In the genomic region with DNA sequence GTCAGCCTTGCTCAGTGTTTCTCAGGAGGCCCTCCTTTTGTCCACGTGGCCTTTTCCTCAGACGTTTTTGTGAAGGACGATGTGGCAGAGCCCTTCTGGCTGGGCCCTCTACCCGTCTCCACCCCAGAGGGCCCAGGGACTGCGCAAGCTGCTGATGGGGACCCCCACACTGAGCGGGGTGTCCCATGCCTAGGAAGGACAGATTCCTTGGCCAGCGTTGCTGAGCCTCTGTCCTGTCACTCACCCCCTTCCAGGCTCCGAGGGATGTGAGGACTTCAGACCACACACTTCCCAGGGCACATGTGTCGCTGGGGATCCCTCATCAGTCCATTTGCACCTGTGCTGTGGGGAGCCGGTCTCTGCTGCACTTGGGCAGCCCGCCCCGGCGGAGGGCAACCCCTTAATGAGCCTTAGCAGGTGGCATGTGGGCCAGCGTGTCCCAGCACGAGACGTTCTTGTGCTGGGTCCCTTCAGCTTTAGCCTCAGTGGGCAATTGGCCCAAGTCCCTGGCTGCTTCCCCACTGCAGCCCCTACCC, we compare ENCODE assay signal across 29 cellular contexts. TPM values are rescaled to one million over a fixed set of nuclear protein-coding genes. Genes with fewer than 3 reads are reported as not detected.
A peak's percentile ranks its signal among the peaks of the same experiment; 100 is the strongest.
DNase-seq lines count a peak whose midpoint lies in the region; ATAC-seq, FAIRE-seq and TF ChIP-seq lines count a peak whose summit lies in the region.
"Had no signal": no experiment of that assay in that cellular context is flagged by ENCODE, and none has a peak within 500 bp of the region (broad histone marks: within the 10 kb centered on the region; RNA-seq: fewer than 3 reads in every experiment).

No MANE protein-coding gene starts in this region.

- no peak for TF ChIP-seq POLR2A in endothelial cell of umbilical vein (IDR thresholded peaks at IDR 0.05; ENCODE audit: low read depth, low read length)

- dilution Hi-C loops in endothelial cell of umbilical vein (cut with MboI; ENCODE audit: extremely low pct_ligation_motif_present, low sequenced_read_pairs), result no loop called here

- no peaks in the 10 kb centered on the region for H3K36me3 ChIP-seq in endothelial cell of umbilical vein (ENCODE audit: control insufficient read depth in 2 of 2, extremely low read depth in 1 of 2, insufficient read depth in 2 of 2, low read length in 2 of 2)
- H3K36me3 ChIP-seq: brain microvascular endothelial cell, esophagus squamous epithelium, pancreas, upper lobe of left lung had no signal

- CTCF ChIA-PET in endothelial cell of umbilical vein (lab: Charles Lee), result interaction anchor here (1.1 to 5.7 kb wide), 5 partner anchors 145 to 291 kb away, joined by 5 to 64 read pairs (median 16); a partner anchor contains a TSS

- no peaks in the 10 kb centered on the region for H3K79me2 ChIP-seq in endothelial cell of umbilical vein (ENCODE audit: control insufficient read depth, insufficient read depth, low read length)

- ATAC-seq in GM21447 (IDR thresholded peaks at IDR 0.05; ENCODE audit: unreplicated experiment), result no peak
- ATAC-seq: pancreas; stimulated activated memory B cell treated with anti-CD40 and anti-IgM and Interleukin-4, amounts not matched to agents 10 μg/mL and 1 μg/mL and 100 μg/mL, for 72 hours had no signal

- H3K9me3 ChIP-seq in endothelial cell of umbilical vein (replicated peaks; ENCODE audit: control insufficient read depth, insufficient read depth, low read length), result no peaks in the 10 kb centered on the region
- H3K9me3 ChIP-seq: esophagus squamous epithelium, mucosa of descending colon, pancreas, SK-N-SH, upper lobe of left lung had no signal

- H3K27ac ChIP-seq in 22Rv1 (peak overlapping the region; percentile 32; the same call in 1 of the 2 replicates), endothelial cell of umbilical vein (ENCODE audit: insufficient read depth, low read depth, low read length) (peak overlapping the region; percentile 16)
- H3K27ac ChIP-seq: brain microvascular endothelial cell, esophagus squamous epithelium, foreskin keratinocyte, GM23248, pancreas, upper lobe of left lung had no signal

- H3K27me3 ChIP-seq in endothelial cell of umbilical vein (ENCODE audit: control insufficient read depth in 2 of 2, insufficient read depth in 2 of 2, low read length in 2 of 2), result no peaks in the 10 kb centered on the region
- H3K27me3 ChIP-seq: brain microvascular endothelial cell, dorsolateral prefrontal cortex, pancreas, upper lobe of left lung had no signal

- H4K20me1 ChIP-seq in endothelial cell of umbilical vein (replicated peaks; ENCODE audit: control insufficient read depth, extremely low read depth, insufficient read depth, low read length), result no peaks in the 10 kb centered on the region

- H3K4me3 ChIP-seq in endothelial cell of umbilical vein (replicated peaks in 1 of 3; ENCODE audit: insufficient read depth in 1 of 3, low read depth in 1 of 3, low read length in 3 of 3), result no peak overlapping the region
- H3K4me3 ChIP-seq: dorsolateral prefrontal cortex, esophagus squamous epithelium, GM23248, lung, mucosa of descending colon, pancreas, upper lobe of left lung had no signal

- intact Hi-C loops in endothelial cell of umbilical vein (cut with micrococcal nuclease), result no loop called here
- intact Hi-C loops in posterior vena cava (cut with DNase I), result loop anchor here in 1 of 2 donors (10.0 kb wide), 1 partner anchor 143 kb away; a partner anchor contains a TSS

- no peak overlapping the region for H2AFZ ChIP-seq in endothelial cell of umbilical vein (ENCODE audit: low read depth, low read length)
- H2AFZ ChIP-seq: GM23248 had no signal

- no peak for FAIRE-seq in endothelial cell of umbilical vein (lab: Jason Lieb, UNC)
- FAIRE-seq: endometrium, G401.6, kidney, pancreas had no signal

- POLR2A ChIA-PET in endothelial cell of umbilical vein (lab: Charles Lee), result interaction anchor here (1.0 kb wide), 1 partner anchor 145 kb away, joined by 3 read pairs; no protein-coding TSS in a partner anchor

- no peak overlapping the region for H3K4me2 ChIP-seq in endothelial cell of umbilical vein (ENCODE audit: insufficient read depth, low read length)
- H3K4me2 ChIP-seq: SK-N-SH had no signal

- DNase-seq in D341Med (ENCODE audit: low spot score) (peak; percentile 5), endothelial cell of umbilical vein (ENCODE audit: low read depth, low spot score) (no peak), posterior vena cava (ENCODE audit: low spot score) (peak; percentile 76), NCI-H1694 treated with DMSO at 0.1 percent for 48 hours (lab: John Stamatoyannopoulos, UW) (no peak)
- no peak for DNase-seq in stimulated activated CD4-positive, alpha-beta T cell treated with anti-CD3 and anti-CD28 coated beads, Interleukin-2, amount 100 ng/mL, for 48 hours
- DNase-seq: activated B cell treated with CpG ODN at 0.5 μM for 24 hours; activated CD4-positive, alpha-beta T cell treated with anti-CD3 and anti-CD28 coated beads, Interleukin-2, amount 50 U/mL, for 48 hours; activated naive CD4-positive, alpha-beta T cell treated with anti-CD3 and anti-CD28 coated beads, Interleukin-2, amount 10 ng/mL, durations not matched to agents 7 days and 5 days; COR-L47; esophagus squamous epithelium; foreskin keratinocyte; kidney; mucosa of descending colon; NCI-H1694; NCI-H2171; NCI-H510A; stimulated activated CD4-positive, alpha-beta T cell treated with anti-CD3 and anti-CD28 coated beads, Interleukin-15, amount 100 ng/mL, for 24 hours had no signal

- peaks cover 14% of the 10 kb centered on the region for H3K4me1 ChIP-seq in endothelial cell of umbilical vein (ENCODE audit: control insufficient read depth, extremely low read depth, insufficient read depth, low read length)
- H3K4me1 ChIP-seq: foreskin keratinocyte, pancreas had no signal

- BruUV-seq in endothelial cell of umbilical vein (replicated peaks; lab: Mats Ljungman, UMichigan), result no TSS peak

- no peak for TF ChIP-seq CTCF in 22Rv1 (IDR thresholded peaks at IDR 0.05)
- no peak for TF ChIP-seq CTCF in endothelial cell of umbilical vein (IDR thresholded peaks at IDR 0.05; ENCODE audit: extremely low read depth in 1 of 2, insufficient read depth in 1 of 2, low read depth in 1 of 2, low read length in 2 of 2)

- no peaks in the 10 kb centered on the region for H3K9me1 ChIP-seq in endothelial cell of umbilical vein (replicated peaks; ENCODE audit: control insufficient read depth, extremely low read depth, insufficient read depth, low read length)

- no peak overlapping the region for H3K9ac ChIP-seq in endothelial cell of umbilical vein (replicated peaks; ENCODE audit: extremely low read depth, insufficient read depth, low read length)
- H3K9ac ChIP-seq: GM23248, SK-N-SH had no signal

TF ChIP-seq in endothelial cell of umbilical vein, 7 proteins besides CTCF, POLR2A, EP300 and RAD21:
- TF ChIP-seq JUN (IDR thresholded peaks at IDR 0.05; ENCODE audit: borderline replicate concordance, insufficient read depth, insufficient read length, low read depth) (no peak), MYC (IDR thresholded peaks at IDR 0.05; ENCODE audit: low read depth, low read length) (no peak), GATA2 (IDR thresholded peaks at IDR 0.05; ENCODE audit: insufficient read depth, insufficient read length, low read depth, low read length) (no peak), POLR2AphosphoS5 (IDR thresholded peaks at IDR 0.05; ENCODE audit: insufficient read depth, low read depth, low read length) (no peak), FOS (IDR thresholded peaks at IDR 0.05; ENCODE audit: borderline replicate concordance, insufficient read depth, low read length) (no peak), EZH2 (IDR thresholded peaks at IDR 0.05; ENCODE audit: borderline replicate concordance, low read depth, low read length, severe bottlenecking) (no peak)
- TF ChIP-seq, protein P1, sequence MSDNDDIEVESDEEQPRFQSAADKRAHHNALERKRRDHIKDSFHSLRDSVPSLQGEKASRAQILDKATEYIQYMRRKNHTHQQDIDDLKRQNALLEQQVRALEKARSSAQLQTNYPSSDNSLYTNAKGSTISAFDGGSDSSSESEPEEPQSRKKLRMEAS (IDR thresholded peaks at IDR 0.05; ENCODE audit: insufficient read depth, insufficient read length), result no peak

RNA-seq across cellular contexts. Expression of a gene that starts 48.3 kb away (rescaled TPM):
- total RNA-seq in endothelial cell of umbilical vein (2.1 and 3.0 TPM in 2 replicates), posterior vena cava (1 to 10 TPM; 2.8 to 3.0 TPM)
- polyA plus RNA-seq in endothelial cell of umbilical vein, result 0.91 and 1.8 TPM in 2 replicates
- polyA plus RNA-seq in endothelial cell of umbilical vein (2011; cell fraction: cytosol; rRNA removed), result 0.79 and 1.2 TPM in 2 replicates
- 0.80 and 1.1 TPM in 2 replicates for polyA plus RNA-seq in endothelial cell of umbilical vein (2011; cell fraction: nucleus; rRNA removed)
- polyA plus RNA-seq in endothelial cell of umbilical vein (2012), result 0.64 and 1.9 TPM in 2 replicates
- 0.27 and 0.45 TPM in 2 replicates for polyA minus RNA-seq in endothelial cell of umbilical vein
- 2.5 TPM for polyA minus RNA-seq in endothelial cell of umbilical vein (2011; cell fraction: cytosol; rRNA and poly(A)+ RNA removed)
- 0.43 TPM in 1 of 2 replicates, not detected in the other for polyA minus RNA-seq in endothelial cell of umbilical vein (2011; cell fraction: nucleus; rRNA and poly(A)+ RNA removed)

Comparison
In these comparisons a context has a peak if more than half of its experiments do, and no peak if none do; other contexts are left out.
1. DNase-seq: peak in D341Med (single experiment) and posterior vena cava (single experiment); none in endothelial cell of umbilical vein (single experiment), stimulated activated CD4-positive, alpha-beta T cell treated with anti-CD3 and anti-CD28 coated beads, Interleukin-2, amount 100 ng/mL, for 48 hours (0 of 2) and NCI-H1694 treated with DMSO at 0.1 percent for 48 hours (single experiment).